Comparison of ENCODE assay signal across 9 cellular contexts in genomic region chr5:172800088-172800551, GRCh38. TPM values are rescaled to one million over a fixed set of nuclear protein-coding genes. Genes with fewer than 3 reads are reported as not detected.
DNase-seq lines count a peak whose midpoint lies in the region; ATAC-seq, FAIRE-seq and TF ChIP-seq lines count a peak whose summit lies in the region.
"Had no signal": no experiment of that assay in that cellular context is flagged by ENCODE, and none has a peak within 500 bp of the region (broad histone marks: within the 10 kb centered on the region; RNA-seq: fewer than 3 reads in every experiment).

No MANE protein-coding gene starts in this region.

- FAIRE-seq in bronchial epithelial cell (lab: Jason Lieb, UNC): no peak

- peaks cover 42 to 80% of the 10 kb centered on the region in 2 donors for H3K4me1 ChIP-seq in left lung
- peaks cover 0 to 61% (median 36%) of the 10 kb centered on the region in 4 donors for H3K4me1 ChIP-seq in tibial artery

- H3K36me3 ChIP-seq in MG63 (no peaks in the 10 kb centered on the region; the same call in 1 of the 2 replicates), bronchial epithelial cell (ENCODE audit: control insufficient read depth, insufficient read depth, low read length) (no peaks in the 10 kb centered on the region), left lung (no peaks in the 10 kb centered on the region), tibial artery (no peaks in the 10 kb centered on the region)

- TF ChIP-seq CTCF in bronchial epithelial cell (IDR thresholded peaks at IDR 0.05; ENCODE audit: insufficient read depth, low read length, severe bottlenecking): no peak
- no peak for TF ChIP-seq CTCF in left lung (IDR thresholded peaks at IDR 0.05)
- TF ChIP-seq CTCF in tibial artery (IDR thresholded peaks at IDR 0.05): no peak
- no peak for TF ChIP-seq CTCF in GM13977 (IDR thresholded peaks at IDR 0.05; ENCODE audit: extremely low read depth, insufficient read depth, missing control alignments)

- peak; percentile 88 for ATAC-seq in left lung
- ATAC-seq in HG03565 (IDR thresholded peaks at IDR 0.05; ENCODE audit: unreplicated experiment): no peak
- no peak for ATAC-seq in GM18505 (IDR thresholded peaks at IDR 0.05; ENCODE audit: unreplicated experiment)

- intact Hi-C loops in left lung (cut with DNase I) (no loop called here), tibial artery (cut with DNase I; ENCODE audit: low total_unique reads) (loop anchor here (5.0 kb wide), 1 partner anchor 57 kb away; no protein-coding TSS in a partner anchor)

- DNase-seq in MG63 (peak; percentile 87), bronchial epithelial cell (ENCODE audit: low read depth) (peak; percentile 96), left lung (peak; percentile 92 to 96), tibial artery (peak; percentile 77 to 88), NAMALWA (ENCODE audit: low spot score) (no peak), GM13977 (ENCODE audit: low spot score) (no peak)
- DNase-seq: activated CD4-positive, alpha-beta T cell treated with anti-CD3 and anti-CD28 coated beads, Interleukin-2, amount 10 ng/mL, durations not matched to agents 7 days and 5 days had no signal

- H3K27me3 ChIP-seq in MG63 (no peaks in the 10 kb centered on the region), bronchial epithelial cell (ENCODE audit: control insufficient read depth, insufficient read depth, low read length) (no peaks in the 10 kb centered on the region), left lung (no peaks in the 10 kb centered on the region), tibial artery (no peaks in the 10 kb centered on the region)

- no peak for TF ChIP-seq POLR2A in GM18505 (IDR thresholded peaks at IDR 0.05; ENCODE audit: borderline replicate concordance, extremely low read depth, insufficient read depth, insufficient read length)

- peak overlapping the region; percentile 85 to 96 for H3K27ac ChIP-seq in left lung
- peak overlapping the region; percentile 87 to 90 for H3K27ac ChIP-seq in tibial artery

- H3K9me3 ChIP-seq in MG63 (no peaks in the 10 kb centered on the region), left lung (no peaks in the 10 kb centered on the region), tibial artery (no peaks in the 10 kb centered on the region)

- H3K4me3 ChIP-seq in MG63: no peak overlapping the region
- no peak overlapping the region for H3K4me3 ChIP-seq in bronchial epithelial cell (ENCODE audit: low read depth, low read length)
- H3K4me3 ChIP-seq in left lung: no peak overlapping the region
- no peak overlapping the region for H3K4me3 ChIP-seq in tibial artery

- in situ Hi-C loops in GM13977 (cut with MboI; ENCODE audit: low pct_unique_long_range_greater_than_20kb, low sequenced_read_pairs, unreplicated experiment): no loop called here

RNA-seq across cellular contexts. Expression of gene DUSP1, which starts 29.1 kb away (rescaled TPM):
- total RNA-seq in MG63 (2014; rRNA removed; shearing (Covaris generic); ENCODE audit: low replicate concordance): 80.6 and 99.2 TPM in 2 replicates
- 114 and 194 TPM in 2 replicates for total RNA-seq in bronchial epithelial cell
- total RNA-seq in left lung: 100 to 1,000 TPM; 203 to 239 TPM

RNA-seq across cellular contexts. Expression of gene ERGIC1, which starts 33.9 kb away (rescaled TPM):
- total RNA-seq in MG63 (2014; rRNA removed; shearing (Covaris generic); ENCODE audit: low replicate concordance): 65.6 and 98.8 TPM in 2 replicates
- total RNA-seq in bronchial epithelial cell (105 and 116 TPM in 2 replicates), left lung (100 to 1,000 TPM; 165 to 229 TPM)

Comparison
In these comparisons a context has a peak if more than half of its experiments do, and no peak if none do; other contexts are left out.
1. DNase-seq: peak in MG63 (single experiment), bronchial epithelial cell (single experiment), left lung (2 of 2) and tibial artery (2 of 2); none in NAMALWA (single experiment) and GM13977 (single experiment).